ENCODE assay signal across 18 cellular contexts in genomic region chr15:99427668-99428361, GRCh38.
DNase-seq lines count a peak whose midpoint lies in the region; ATAC-seq and TF ChIP-seq lines count a peak whose summit lies in the region.
"Had no signal": no experiment of that assay in that cellular context is flagged by ENCODE, and none has a peak within 500 bp of the region (broad histone marks: within the 10 kb centered on the region; RNA-seq: fewer than 3 reads in every experiment).

No MANE protein-coding gene starts in this region.

- peaks cover 0 to 2% (median 0%) of the 10 kb centered on the region in 7 donors for H3K9me3 Mint-ChIP-seq in CD14-positive monocyte
- H3K9me3 Mint-ChIP-seq in activated T-helper 2 cell treated with anti-CD3 and anti-CD28 coated beads, Interferon-gamma antibody, Interleukin-2, Interleukin-4, amounts not matched to agents 10 μg/mL and 5 μg/mL and 100 μg/mL, durations not matched to agents 14 hours and 24 hours and 36 hours, result no peaks in the 10 kb centered on the region
- H3K9me3 Mint-ChIP-seq in neural progenitor cell, result no peaks in the 10 kb centered on the region
- H3K9me3 Mint-ChIP-seq: CD4-positive, CD25-positive, alpha-beta regulatory T cell had no signal

- peak; percentile 8 for DNase-seq in activated T-cell treated with anti-CD3 and anti-CD28 coated beads, Interleukin-2, amount 50 U/mL, for 1 hour
- DNase-seq in activated T-cell treated with anti-CD3 and anti-CD28 coated beads, Interleukin-2, amount 50 U/mL, for 48 hours, result no peak
- DNase-seq in CD14-positive monocyte (ENCODE audit: low spot score) (peak; percentile 37), neural progenitor cell (ENCODE audit: low spot score) (no peak), hippocampal formation (lab: John Stamatoyannopoulos, UW) (no peak), PC-9 (no peak)
- no peak for DNase-seq in activated T-helper 2 cell treated with anti-CD3 and anti-CD28 coated beads, Interferon-gamma antibody, Interleukin-2, Interleukin-4, amounts not matched to agents 10 μg/mL and 5 μg/mL and 100 μg/mL, durations not matched to agents 14 hours and 24 hours and 36 hours (ENCODE audit: low spot score)
- DNase-seq: ACHN; CD4-positive, CD25-positive, alpha-beta regulatory T cell; effector memory CD4-positive, alpha-beta T cell; esophagus squamous epithelium; NCI-H1092 treated with DMSO at 0.1 percent for 48 hours; NCI-H2081 treated with DMSO at 0.1 percent for 48 hours; stimulated activated CD4-positive, alpha-beta T cell treated with anti-CD3 and anti-CD28 coated beads, Interleukin-2, amount 100 ng/mL, for 24 hours had no signal

- H3K9me3 ChIP-seq in neural progenitor cell (ENCODE audit: low read depth) (no peaks in the 10 kb centered on the region), PC-9 (ENCODE audit: insufficient read depth, low read depth) (no peaks in the 10 kb centered on the region)
- H3K9me3 ChIP-seq: ascending aorta, esophagus squamous epithelium, pancreas had no signal

- H3K4me2 ChIP-seq in neural progenitor cell, result no peak overlapping the region
- H3K4me2 ChIP-seq in PC-9, result no peak overlapping the region

- H3K27me3 ChIP-seq in neural progenitor cell (no peaks in the 10 kb centered on the region), PC-9 (ENCODE audit: insufficient read depth, low read depth) (no peaks in the 10 kb centered on the region)
- H3K27me3 ChIP-seq: ascending aorta, esophagus squamous epithelium, pancreas had no signal

- H3K27me3 Mint-ChIP-seq in CD14-positive monocyte (ENCODE audit: low read depth in 3 of 3), result peaks cover 0 to 9% (median 5%) of the 10 kb centered on the region in 3 donors
- H3K27me3 Mint-ChIP-seq in activated T-helper 2 cell treated with anti-CD3 and anti-CD28 coated beads, Interferon-gamma antibody, Interleukin-2, Interleukin-4, amounts not matched to agents 10 μg/mL and 5 μg/mL and 100 μg/mL, durations not matched to agents 14 hours and 24 hours and 36 hours (ENCODE audit: low read depth), result no peaks in the 10 kb centered on the region
- H3K27me3 Mint-ChIP-seq in neural progenitor cell (ENCODE audit: insufficient read depth, low read depth), result peaks cover 3% of the 10 kb centered on the region
- H3K27me3 Mint-ChIP-seq: CD4-positive, CD25-positive, alpha-beta regulatory T cell had no signal

- intact Hi-C loops in CD14-positive monocyte (cut with micrococcal nuclease) (loop anchor here in 1 of 2 donors (5.0 to 10.0 kb wide), 2 partner anchors 137 to 204 kb away; partner anchors contain the start of gene MEF2A), PC-9 (cut with micrococcal nuclease; ENCODE audit: unreplicated experiment) (no loop called here)
- intact Hi-C loops in activated T-helper 2 cell treated with anti-CD3 and anti-CD28 coated beads, Interferon-gamma antibody, Interleukin-2, Interleukin-4, amounts not matched to agents 10 μg/mL and 5 μg/mL and 100 μg/mL, durations not matched to agents 14 hours and 24 hours and 36 hours (cut with micrococcal nuclease), result loop anchor here (5.0 kb wide), 3 partner anchors 56 to 274 kb away; partner anchors contain the start of gene MEF2A

- H3K4me3 ChIP-seq in neural progenitor cell (no peak overlapping the region), PC-9 (no peak overlapping the region)
- H3K4me3 ChIP-seq: ascending aorta, esophagus squamous epithelium, GM12878, pancreas had no signal

- no TSS peak for BruUV-seq in PC-9 (replicated peaks; lab: Mats Ljungman, UMichigan)

- H3K36me3 ChIP-seq in neural progenitor cell (no peaks in the 10 kb centered on the region), PC-9 (ENCODE audit: low read depth) (no peaks in the 10 kb centered on the region)
- H3K36me3 ChIP-seq: ascending aorta, esophagus squamous epithelium, pancreas had no signal

- H4K20me1 ChIP-seq in neural progenitor cell (ENCODE audit: low read depth) (no peaks in the 10 kb centered on the region), PC-9 (ENCODE audit: insufficient read depth) (no peaks in the 10 kb centered on the region)

- no peaks in the 10 kb centered on the region for H3K9me2 ChIP-seq in PC-9 (ENCODE audit: insufficient read depth)

- H3F3A ChIP-seq in neural progenitor cell (ENCODE audit: low read depth) (no peaks in the 10 kb centered on the region), PC-9 (ENCODE audit: insufficient read depth, low read depth) (no peaks in the 10 kb centered on the region)

- no peaks in the 10 kb centered on the region for H3K4me1 ChIP-seq in neural progenitor cell
- H3K4me1 ChIP-seq in PC-9 (replicated peaks; ENCODE audit: insufficient read depth), result peaks cover 15% of the 10 kb centered on the region
- H3K4me1 ChIP-seq: pancreas had no signal

- no peak for ATAC-seq in HG02610 (IDR thresholded peaks at IDR 0.05; ENCODE audit: unreplicated experiment)
- ATAC-seq: GM12878, pancreas had no signal

- POLR2A ChIA-PET in PC-9 (lab: Charles Lee; ENCODE audit: unreplicated experiment), result no interaction called here

- H3K27ac ChIP-seq in neural progenitor cell (no peak overlapping the region), PC-9 (no peak overlapping the region)
- H3K27ac ChIP-seq: ascending aorta, esophagus squamous epithelium, pancreas had no signal

- H3K4me1 Mint-ChIP-seq in CD14-positive monocyte (peaks cover 21% of the 10 kb centered on the region), neural progenitor cell (peaks cover 10% of the 10 kb centered on the region)
- H3K4me1 Mint-ChIP-seq in activated T-helper 2 cell treated with anti-CD3 and anti-CD28 coated beads, Interferon-gamma antibody, Interleukin-2, Interleukin-4, amounts not matched to agents 10 μg/mL and 5 μg/mL and 100 μg/mL, durations not matched to agents 14 hours and 24 hours and 36 hours (ENCODE audit: low read depth), result peaks cover 26% of the 10 kb centered on the region

- no peaks in the 10 kb centered on the region for H3K79me2 ChIP-seq in neural progenitor cell (ENCODE audit: low read depth)
- no peaks in the 10 kb centered on the region for H3K79me2 ChIP-seq in PC-9 (ENCODE audit: low read depth)

- no peak overlapping the region for H3K9ac ChIP-seq in neural progenitor cell

- H3K4me3 Mint-ChIP-seq in CD14-positive monocyte, result peak overlapping the region in 1 of 2 donors; percentile 36
- H3K4me3 Mint-ChIP-seq in activated T-helper 2 cell treated with anti-CD3 and anti-CD28 coated beads, Interferon-gamma antibody, Interleukin-2, Interleukin-4, amounts not matched to agents 10 μg/mL and 5 μg/mL and 100 μg/mL, durations not matched to agents 14 hours and 24 hours and 36 hours (ENCODE audit: low read depth), result no peak overlapping the region
- H3K4me3 Mint-ChIP-seq in neural progenitor cell, result no peak overlapping the region

- H3K27ac Mint-ChIP-seq in CD14-positive monocyte (peak overlapping the region in 1 of 7 donors; percentile 24), neural progenitor cell (peak overlapping the region; percentile 52)
- peak overlapping the region; percentile 8 for H3K27ac Mint-ChIP-seq in activated T-helper 2 cell treated with anti-CD3 and anti-CD28 coated beads, Interferon-gamma antibody, Interleukin-2, Interleukin-4, amounts not matched to agents 10 μg/mL and 5 μg/mL and 100 μg/mL, durations not matched to agents 14 hours and 24 hours and 36 hours

- H3K36me3 Mint-ChIP-seq in CD14-positive monocyte, result no peaks in the 10 kb centered on the region
- H3K36me3 Mint-ChIP-seq in activated T-helper 2 cell treated with anti-CD3 and anti-CD28 coated beads, Interferon-gamma antibody, Interleukin-2, Interleukin-4, amounts not matched to agents 10 μg/mL and 5 μg/mL and 100 μg/mL, durations not matched to agents 14 hours and 24 hours and 36 hours (ENCODE audit: low read depth), result no peaks in the 10 kb centered on the region
- H3K36me3 Mint-ChIP-seq in neural progenitor cell, result no peaks in the 10 kb centered on the region
- H3K36me3 Mint-ChIP-seq: CD4-positive, CD25-positive, alpha-beta regulatory T cell had no signal

- CTCF ChIA-PET in PC-9 (lab: Charles Lee), result no interaction called here

- no peak for TF ChIP-seq CTCF in CD14-positive monocyte (IDR thresholded peaks at IDR 0.05)
- no peak for TF ChIP-seq CTCF in neural progenitor cell (IDR thresholded peaks at IDR 0.05)
- TF ChIP-seq CTCF in PC-9 (conservative IDR thresholded peaks at IDR 0.05), result no peak

- no peak overlapping the region for H2AFZ ChIP-seq in neural progenitor cell (replicated peaks)
- no peak overlapping the region for H2AFZ ChIP-seq in PC-9

Comparison
In these comparisons a context has a peak if more than half of its experiments do, and no peak if none do; other contexts are left out.
1. DNase-seq: peak in activated T-cell treated with anti-CD3 and anti-CD28 coated beads, Interleukin-2, amount 50 U/mL, for 1 hour (single experiment) and CD14-positive monocyte (single experiment); none in activated T-cell treated with anti-CD3 and anti-CD28 coated beads, Interleukin-2, amount 50 U/mL, for 48 hours (0 of 2), activated T-helper 2 cell treated with anti-CD3 and anti-CD28 coated beads, Interferon-gamma antibody, Interleukin-2, Interleukin-4, amounts not matched to agents 10 μg/mL and 5 μg/mL and 100 μg/mL, durations not matched to agents 14 hours and 24 hours and 36 hours (single experiment), neural progenitor cell (single experiment), hippocampal formation (0 of 2) and PC-9 (0 of 2).